ENCODE assay signal across 20 cellular contexts in genomic region chr5:6384856-6385255, GRCh38. TPM values are rescaled to one million over a fixed set of nuclear protein-coding genes. Genes with fewer than 3 reads are reported as not detected.
A peak's percentile ranks its signal among the peaks of the same experiment; 100 is the strongest.
DNase-seq lines count a peak whose midpoint lies in the region; ATAC-seq and TF ChIP-seq lines count a peak whose summit lies in the region.
"Had no signal": no experiment of that assay in that cellular context is flagged by ENCODE, and none has a peak within 500 bp of the region (broad histone marks: within the 10 kb centered on the region; RNA-seq: fewer than 3 reads in every experiment).

No MANE protein-coding gene starts in this region.

- H3K27me3 ChIP-seq in GM23338 (ENCODE audit: insufficient read depth) (no peaks in the 10 kb centered on the region), trophoblast cell (ENCODE audit: insufficient read depth, low read length) (no peaks in the 10 kb centered on the region)
- H3K27me3 ChIP-seq: BLaER1 had no signal

- no peaks in the 10 kb centered on the region for H3K27me3 Mint-ChIP-seq in GM23338 (ENCODE audit: insufficient read depth, low read depth, poor library complexity)

- 0 out of 2 replicates have a peak, but pooled peaks cover 7% of the 10 kb centered on the region for H3K4me1 ChIP-seq in GM23338 (ENCODE audit: insufficient read depth)
- H3K4me1 ChIP-seq in trophoblast cell (ENCODE audit: control insufficient read depth in 1 of 2, insufficient read depth in 2 of 2, low read length in 2 of 2) = no peaks in the 10 kb centered on the region
- H3K4me1 ChIP-seq: BLaER1, HAP-1 had no signal

- H3F3A ChIP-seq in GM23338 (replicated peaks; ENCODE audit: low read depth) = no peaks in the 10 kb centered on the region

- no peak overlapping the region for H3K14ac ChIP-seq in trophoblast cell (ENCODE audit: low read length)

- H2BK12ac ChIP-seq in trophoblast cell (ENCODE audit: low read length) = no peak overlapping the region

- no peak overlapping the region for H2AK5ac ChIP-seq in trophoblast cell (ENCODE audit: low read length)

- H3K36me3 Mint-ChIP-seq in GM23338 (ENCODE audit: low read depth) = no peaks in the 10 kb centered on the region
- H3K36me3 Mint-ChIP-seq: CD8-positive, alpha-beta T cell had no signal

- peaks cover 3% of the 10 kb centered on the region for H3K9me3 ChIP-seq in trophoblast cell (ENCODE audit: insufficient read depth, low read depth, low read length)
- H3K9me3 ChIP-seq: BLaER1, Caco-2, HAP-1 had no signal

- H3K9ac ChIP-seq in trophoblast cell (ENCODE audit: low read length) = no peak overlapping the region
- H3K9ac ChIP-seq: BLaER1, GM23248 had no signal

- H3K27ac ChIP-seq in GM23338 (ENCODE audit: low read depth) = no peak overlapping the region
- no peak overlapping the region for H3K27ac ChIP-seq in trophoblast cell (ENCODE audit: low read depth, low read length)
- H3K27ac ChIP-seq: BLaER1, C4-2B, GM23248 had no signal

- H3K4me3 ChIP-seq in GM23338 = no peak overlapping the region
- H3K4me3 ChIP-seq in trophoblast cell (ENCODE audit: low read depth, low read length) = no peak overlapping the region
- H3K4me3 ChIP-seq: BLaER1, GM23248, HAP-1 had no signal

- H4K8ac ChIP-seq in trophoblast cell (ENCODE audit: low read depth, low read length) = no peak overlapping the region

- H3K9me2 ChIP-seq in GM23338 (ENCODE audit: insufficient read depth) = no peaks in the 10 kb centered on the region

- H3K4me1 Mint-ChIP-seq in GM23338 = peaks cover 7% of the 10 kb centered on the region; the same call in 2 of the 3 replicates
- H3K4me1 Mint-ChIP-seq: B cell; CD4-positive, CD25-positive, alpha-beta regulatory T cell had no signal

- H3K4me2 ChIP-seq in GM23338 = no peak overlapping the region
- H3K4me2 ChIP-seq in trophoblast cell (ENCODE audit: low read length) = no peak overlapping the region
- H3K4me2 ChIP-seq: BLaER1 had no signal

- H2BK120ac ChIP-seq in trophoblast cell (ENCODE audit: insufficient read depth, low read length, poor library complexity) = no peak overlapping the region

- no peak overlapping the region for H3K4ac ChIP-seq in trophoblast cell (ENCODE audit: low read depth, low read length)

- no peak overlapping the region for H4K12ac ChIP-seq in trophoblast cell (ENCODE audit: low read depth, low read length)

- H3K79me2 ChIP-seq in GM23338 (replicated peaks; ENCODE audit: insufficient read depth) = no peaks in the 10 kb centered on the region
- H3K79me2 ChIP-seq in trophoblast cell (ENCODE audit: control insufficient read depth, insufficient read depth, low read length, poor library complexity) = no peaks in the 10 kb centered on the region

- H3K27ac Mint-ChIP-seq in GM23338 = no peak overlapping the region
- H3K27ac Mint-ChIP-seq: B cell; CD4-positive, CD25-positive, alpha-beta regulatory T cell; CD8-positive, alpha-beta T cell; HFFc6 had no signal

- no peak overlapping the region for H3K18ac ChIP-seq in trophoblast cell (ENCODE audit: low read length)

- H4K91ac ChIP-seq in trophoblast cell (ENCODE audit: low read depth, low read length) = peak overlapping the region; percentile 14

- WGBS in trophoblast cell (ENCODE audit: extremely low coverage, insufficient coverage, insufficient read length) = no CpG with 5 or more reads among the region's 9 CpGs

- H3K79me1 ChIP-seq in trophoblast cell (ENCODE audit: low read length) = no peaks in the 10 kb centered on the region

- ATAC-seq in GM23338 = no peak
- ATAC-seq in GM21825 (IDR thresholded peaks at IDR 0.05; ENCODE audit: unreplicated experiment) = no peak
- ATAC-seq: CD8-positive, alpha-beta T cell had no signal

- H2BK5ac ChIP-seq in trophoblast cell (ENCODE audit: low read depth, low read length, poor library complexity) = no peak overlapping the region

- no peak for TF ChIP-seq CTCF in GM23338 (conservative IDR thresholded peaks at IDR 0.05; ENCODE audit: low read depth in 2 of 2)

- peak overlapping the region; percentile 43; the same call in 1 of the 2 replicates for H2AFZ ChIP-seq in GM23338
- H2AFZ ChIP-seq in trophoblast cell (ENCODE audit: insufficient read depth, low read length, poor library complexity) = no peak overlapping the region
- H2AFZ ChIP-seq: GM23248 had no signal

- H3K36me3 ChIP-seq in GM23338 (ENCODE audit: insufficient read depth) = no peaks in the 10 kb centered on the region
- no peaks in the 10 kb centered on the region for H3K36me3 ChIP-seq in trophoblast cell (ENCODE audit: control insufficient read depth in 1 of 2, insufficient read depth in 2 of 2, low read length in 2 of 2)
- H3K36me3 ChIP-seq: BLaER1, HAP-1 had no signal

- no peak overlapping the region for H3K4me3 Mint-ChIP-seq in GM23338
- H3K4me3 Mint-ChIP-seq: B cell; CD4-positive, CD25-positive, alpha-beta regulatory T cell; CD8-positive, alpha-beta T cell; HFFc6 had no signal

- H3K23ac ChIP-seq in trophoblast cell (ENCODE audit: low read length) = no peak overlapping the region

- H3K9me3 Mint-ChIP-seq in GM23338 = no peaks in the 10 kb centered on the region
- H3K9me3 Mint-ChIP-seq: CD8-positive, alpha-beta T cell; HFFc6 had no signal

- DNase-seq in GM23338 (ENCODE audit: low spot score) (no peak), cerebellar cortex (ENCODE audit: low spot score) (peak; percentile 26), islet precursor cell (peak; percentile 28), trophoblast cell (no peak), NAMALWA (ENCODE audit: low spot score) (no peak), NCI-H1092 (lab: John Stamatoyannopoulos, UW) (no peak), GM03348 (ENCODE audit: low spot score) (no peak)
- DNase-seq: Caco-2; CD4-positive, CD25-positive, alpha-beta regulatory T cell; CD8-positive, alpha-beta T cell; DMS153; DND-41; GDM1; GM23248; HFFc6 had no signal

- H4K20me1 ChIP-seq in GM23338 (replicated peaks; ENCODE audit: insufficient read depth) = no peaks in the 10 kb centered on the region
- H4K20me1 ChIP-seq: BLaER1 had no signal

TF ChIP-seq in GM23338, 12 proteins besides CTCF, POLR2A, EP300 and RAD21 (continues in another document):
- TF ChIP-seq EZH2phosphoT487 (IDR thresholded peaks at IDR 0.05; ENCODE audit: unreplicated experiment) (no peak), CREB1 (CRISPR knock-in tag; IDR thresholded peaks at IDR 0.05; ENCODE audit: low read depth) (no peak), POLR2AphosphoS5 (IDR thresholded peaks at IDR 0.05; ENCODE audit: low read depth) (no peak), EZH2 (IDR thresholded peaks at IDR 0.05; ENCODE audit: low read depth, unreplicated experiment) (no peak), NANOG (IDR thresholded peaks at IDR 0.05; ENCODE audit: borderline replicate concordance) (no peak), ZNF462 (CRISPR knock-in tag; IDR thresholded peaks at IDR 0.05) (no peak)

RNA-seq across cellular contexts. Expression of gene MED10, which starts 6.5 kb away (rescaled TPM):
- 9.0 and 16.0 TPM in 2 replicates for total RNA-seq in GM23338 (2014; rRNA removed; shearing (Covaris generic))
- 58.1 and 62.2 TPM in 2 replicates for polyA plus RNA-seq in GM23338 (2016; fragmentation: Nextera tagmentation; extraction: Ambion mirVana)
- polyA plus RNA-seq in trophoblast cell (2013) = 55.1 and 57.1 TPM in 2 replicates

Comparison
In these comparisons a context has a peak if more than half of its experiments do, and no peak if none do; other contexts are left out.
1. DNase-seq: peak in cerebellar cortex (single experiment) and islet precursor cell (single experiment); none in GM23338 (single experiment), trophoblast cell (0 of 2), NAMALWA (single experiment), NCI-H1092 (single experiment) and GM03348 (single experiment).